8 cellular contexts compared by ENCODE assay signal in genomic region chr17:81094224-81094743, GRCh38. TPM values are rescaled to one million over a fixed set of nuclear protein-coding genes. Genes with fewer than 3 reads are reported as not detected.
DNase-seq lines count a peak whose midpoint lies in the region; ATAC-seq and TF ChIP-seq lines count a peak whose summit lies in the region.

No MANE protein-coding gene starts in this region.

- H3K27me3 ChIP-seq in gastroesophageal sphincter: no peaks in the 10 kb centered on the region

- TF ChIP-seq POLR2A in gastroesophageal sphincter (IDR thresholded peaks at IDR 0.05): no peak

- no peaks in the 10 kb centered on the region for H3K36me3 Mint-ChIP-seq in activated CD8-positive, alpha-beta T cell treated with anti-CD3 and anti-CD28 coated beads for 36 hours (ENCODE audit: low read depth)

- CTCF ChIA-PET in activated CD8-positive, alpha-beta T cell treated with anti-CD3 and anti-CD28 coated beads for 36 hours (lab: Charles Lee): interaction anchor here (1.3 to 2.4 kb wide), 4 partner anchors 10 to 159 kb away, joined by 3 to 17 read pairs (median 4); no protein-coding TSS in a partner anchor

- POLR2A ChIA-PET in activated CD8-positive, alpha-beta T cell treated with anti-CD3 and anti-CD28 coated beads for 36 hours (lab: Charles Lee): interaction anchor here (1.0 to 1.7 kb wide), 6 partner anchors 9 to 59 kb away, joined by 3 to 5 read pairs (median 4); partner anchors contain the start of gene BAIAP2

- H3K4me3 Mint-ChIP-seq in activated CD8-positive, alpha-beta T cell treated with anti-CD3 and anti-CD28 coated beads for 36 hours: peak overlapping the region; percentile 48
- peak overlapping the region in 1 of 2 donors; percentile 49 for H3K4me3 Mint-ChIP-seq in stimulated activated naive CD8-positive, alpha-beta T cell treated with anti-CD3 and anti-CD28 coated beads, Interleukin-15, amount 100 ng/mL, for 72 hours

- H3K27ac Mint-ChIP-seq in activated CD8-positive, alpha-beta T cell treated with anti-CD3 and anti-CD28 coated beads for 36 hours: peak overlapping the region; percentile 39
- peak overlapping the region in 1 of 2 donors; percentile 93 for H3K27ac Mint-ChIP-seq in stimulated activated naive CD8-positive, alpha-beta T cell treated with anti-CD3 and anti-CD28 coated beads, Interleukin-15, amount 100 ng/mL, for 72 hours

- no peaks in the 10 kb centered on the region for H3K9me3 ChIP-seq in gastroesophageal sphincter

- peak; percentile 2 for ATAC-seq in activated CD8-positive, alpha-beta T cell treated with anti-CD3 and anti-CD28 coated beads for 36 hours
- ATAC-seq in gastroesophageal sphincter: no peak
- peak; percentile 3 for ATAC-seq in stimulated activated naive CD8-positive, alpha-beta T cell treated with anti-CD3 and anti-CD28 coated beads, Interleukin-15, amount 100 ng/mL, for 72 hours
- no peak for ATAC-seq in HG03457 (IDR thresholded peaks at IDR 0.05; ENCODE audit: unreplicated experiment)

- H3K27ac ChIP-seq in gastroesophageal sphincter: peak overlapping the region in 3 of 4 donors; percentile 82 to 86 (median 84)

- WGBS in gastroesophageal sphincter (ENCODE audit: low coverage in 1 of 2), 2 donors: 93% methylated on average over 3 of the region's 10 CpGs; no CpG with 5 or more reads in 1 of the 2 donors

- H3K9me3 Mint-ChIP-seq in activated CD8-positive, alpha-beta T cell treated with anti-CD3 and anti-CD28 coated beads for 36 hours: no peaks in the 10 kb centered on the region
- no peaks in the 10 kb centered on the region for H3K9me3 Mint-ChIP-seq in stimulated activated naive CD8-positive, alpha-beta T cell treated with anti-CD3 and anti-CD28 coated beads, Interleukin-15, amount 100 ng/mL, for 72 hours

- no peak overlapping the region for H3K4me3 ChIP-seq in gastroesophageal sphincter

- no peak for TF ChIP-seq EP300 in gastroesophageal sphincter (IDR thresholded peaks at IDR 0.05)

- TF ChIP-seq CTCF in activated CD8-positive, alpha-beta T cell treated with anti-CD3 and anti-CD28 coated beads for 36 hours (IDR thresholded peaks at IDR 0.05): no peak
- TF ChIP-seq CTCF in gastroesophageal sphincter (IDR thresholded peaks at IDR 0.05): peak in 1 of 4 experiments; percentile 6

- peaks cover 0 to 79% (median 45%) of the 10 kb centered on the region in 3 donors for H3K4me1 ChIP-seq in gastroesophageal sphincter

- H3K27me3 Mint-ChIP-seq in activated CD8-positive, alpha-beta T cell treated with anti-CD3 and anti-CD28 coated beads for 36 hours: no peaks in the 10 kb centered on the region
- H3K27me3 Mint-ChIP-seq in stimulated activated naive CD8-positive, alpha-beta T cell treated with anti-CD3 and anti-CD28 coated beads, Interleukin-15, amount 100 ng/mL, for 72 hours: peaks cover 8% of the 10 kb centered on the region

- peaks cover 0 to 15% of the 10 kb centered on the region in 2 donors for H3K36me3 ChIP-seq in gastroesophageal sphincter

- peak; percentile 56 for DNase-seq in NCI-H2227 (lab: John Stamatoyannopoulos, UW; ENCODE audit: unreplicated experiment)
- no peak for DNase-seq in NCI-H2227 treated with DMSO at 0.1 percent for 48 hours (lab: John Stamatoyannopoulos, UW)
- no peak for DNase-seq in activated CD8-positive, alpha-beta T cell treated with anti-CD3 and anti-CD28 coated beads for 36 hours
- no peak for DNase-seq in stimulated activated naive CD8-positive, alpha-beta T cell treated with anti-CD3 and anti-CD28 coated beads, Interleukin-15, amount 100 ng/mL, for 72 hours
- no peak for DNase-seq in activated gamma-delta T cell (lab: John Stamatoyannopoulos, UW)
- no peak for DNase-seq in AML-193 (lab: John Stamatoyannopoulos, UW)

- H3K4me1 Mint-ChIP-seq in activated CD8-positive, alpha-beta T cell treated with anti-CD3 and anti-CD28 coated beads for 36 hours (ENCODE audit: low read depth): peaks cover 45% of the 10 kb centered on the region
- H3K4me1 Mint-ChIP-seq in stimulated activated naive CD8-positive, alpha-beta T cell treated with anti-CD3 and anti-CD28 coated beads, Interleukin-15, amount 100 ng/mL, for 72 hours: peaks cover 66% of the 10 kb centered on the region

- intact Hi-C loops in activated CD8-positive, alpha-beta T cell treated with anti-CD3 and anti-CD28 coated beads for 36 hours (cut with micrococcal nuclease): no loop called here

RNA-seq across cellular contexts. Expression of gene BAIAP2, which starts 59.3 kb away (rescaled TPM):
- 1 to 10 TPM; 5.9 to 6.3 TPM for total RNA-seq in activated CD8-positive, alpha-beta T cell treated with anti-CD3 and anti-CD28 coated beads for 36 hours
- total RNA-seq in gastroesophageal sphincter: 10 to 100 TPM; 32.7 to 54.9 (median 40.6) TPM

Comparison
In these comparisons a context has a peak if more than half of its experiments do, and no peak if none do; other contexts are left out.
1. ATAC-seq: peak in activated CD8-positive, alpha-beta T cell treated with anti-CD3 and anti-CD28 coated beads for 36 hours (single experiment) and stimulated activated naive CD8-positive, alpha-beta T cell treated with anti-CD3 and anti-CD28 coated beads, Interleukin-15, amount 100 ng/mL, for 72 hours (single experiment); none in gastroesophageal sphincter (single experiment) and HG03457 (single experiment).
2. RNA of gene BAIAP2, which starts 59.3 kb away (total RNA-seq): 32.7 to 54.9 TPM in gastroesophageal sphincter; 5.9 to 6.3 TPM in activated CD8-positive, alpha-beta T cell treated with anti-CD3 and anti-CD28 coated beads for 36 hours; every median in the first group is over 4 times any median in the second.